ENCODE assay signal across 13 cellular contexts in genomic region chr14:74834682-74835392, GRCh38. TPM values are rescaled to one million over a fixed set of nuclear protein-coding genes. Genes with fewer than 3 reads are reported as not detected.
DNase-seq lines count a peak whose midpoint lies in the region; ATAC-seq lines count a peak whose summit lies in the region.
"Had no signal": no experiment of that assay in that cellular context is flagged by ENCODE, and none has a peak within 500 bp of the region (broad histone marks: within the 10 kb centered on the region; RNA-seq: fewer than 3 reads in every experiment).

No MANE protein-coding gene starts in this region.

- H3K36me3 Mint-ChIP-seq in activated naive CD4-positive, alpha-beta T cell treated with anti-CD3 and anti-CD28 coated beads for 36 hours (ENCODE audit: low read depth), result peaks cover 13% of the 10 kb centered on the region
- H3K36me3 Mint-ChIP-seq in T-helper 17 cell (ENCODE audit: low read depth) (peaks cover 7% of the 10 kb centered on the region), immature natural killer cell (peaks cover 7 to 22% (median 17%) of the 10 kb centered on the region in 3 donors)

- ATAC-seq in T-helper 17 cell, result no peak
- no peak for ATAC-seq in stimulated activated naive CD8-positive, alpha-beta T cell treated with anti-CD3 and anti-CD28 coated beads, Interleukin-15, amount 100 ng/mL, for 72 hours
- no peak for ATAC-seq in GM21737 (IDR thresholded peaks at IDR 0.05; ENCODE audit: unreplicated experiment)

- CTCF ChIA-PET in activated naive CD4-positive, alpha-beta T cell treated with anti-CD3 and anti-CD28 coated beads for 36 hours (lab: Charles Lee), result interaction anchor here (0.6 to 1.1 kb wide), 2 partner anchors 12 to 43 kb away, joined by 3 read pairs; no protein-coding TSS in a partner anchor

- H3K27ac Mint-ChIP-seq in activated naive CD4-positive, alpha-beta T cell treated with anti-CD3 and anti-CD28 coated beads for 36 hours, result peak overlapping the region; percentile 21
- peak overlapping the region; percentile 95 for H3K27ac Mint-ChIP-seq in T-helper 17 cell
- peak overlapping the region in 5 of 6 donors; percentile 4 to 35 (median 20) for H3K27ac Mint-ChIP-seq in immature natural killer cell
- H3K27ac Mint-ChIP-seq in stimulated activated naive CD8-positive, alpha-beta T cell treated with anti-CD3 and anti-CD28 coated beads, Interleukin-15, amount 100 ng/mL, for 72 hours, result peak overlapping the region; percentile 1 to 35

- H3K4me3 Mint-ChIP-seq in activated naive CD4-positive, alpha-beta T cell treated with anti-CD3 and anti-CD28 coated beads for 36 hours, result no peak overlapping the region
- H3K4me3 Mint-ChIP-seq in T-helper 17 cell (peak overlapping the region; percentile 85), immature natural killer cell (no peak overlapping the region)
- H3K4me3 Mint-ChIP-seq in stimulated activated naive CD8-positive, alpha-beta T cell treated with anti-CD3 and anti-CD28 coated beads, Interleukin-15, amount 100 ng/mL, for 72 hours, result peak overlapping the region in 1 of 2 donors; percentile 8

- no peaks in the 10 kb centered on the region for H3K27me3 Mint-ChIP-seq in activated naive CD4-positive, alpha-beta T cell treated with anti-CD3 and anti-CD28 coated beads for 36 hours (ENCODE audit: low read depth)
- H3K27me3 Mint-ChIP-seq in T-helper 17 cell, result no peaks in the 10 kb centered on the region
- H3K27me3 Mint-ChIP-seq in immature natural killer cell (ENCODE audit: low read depth in 3 of 3), result no peaks in the 10 kb centered on the region
- no peaks in the 10 kb centered on the region for H3K27me3 Mint-ChIP-seq in stimulated activated naive CD8-positive, alpha-beta T cell treated with anti-CD3 and anti-CD28 coated beads, Interleukin-15, amount 100 ng/mL, for 72 hours

- H3K9me3 Mint-ChIP-seq in activated naive CD4-positive, alpha-beta T cell treated with anti-CD3 and anti-CD28 coated beads for 36 hours, result no peaks in the 10 kb centered on the region
- no peaks in the 10 kb centered on the region for H3K9me3 Mint-ChIP-seq in immature natural killer cell
- no peaks in the 10 kb centered on the region for H3K9me3 Mint-ChIP-seq in stimulated activated naive CD8-positive, alpha-beta T cell treated with anti-CD3 and anti-CD28 coated beads, Interleukin-15, amount 100 ng/mL, for 72 hours

- intact Hi-C loops in activated naive CD4-positive, alpha-beta T cell treated with anti-CD3 and anti-CD28 coated beads for 36 hours (cut with micrococcal nuclease), result loop anchor here (5.0 kb wide), 3 partner anchors 123 to 343 kb away; partner anchors contain the start of genes ACYP1, AREL1, FCF1 and ISCA2

- no peak for DNase-seq in activated naive CD4-positive, alpha-beta T cell treated with anti-CD3 and anti-CD28 coated beads for 36 hours
- no peak for DNase-seq in activated naive CD4-positive, alpha-beta T cell (lab: John Stamatoyannopoulos, UW)
- DNase-seq in T-helper 17 cell (no peak), immature natural killer cell (no peak), HK-2 (ENCODE audit: unreplicated experiment) (no peak), MV-4-11 (lab: John Stamatoyannopoulos, UW) (no peak)
- DNase-seq in stimulated activated naive CD8-positive, alpha-beta T cell treated with anti-CD3 and anti-CD28 coated beads, Interleukin-15, amount 100 ng/mL, for 72 hours, result no peak
- DNase-seq: activated gamma-delta T cell treated with Interleukin-2 at 50 U/mL for 16 hours, colonic mucosa, NCI-H1105, SHP77 had no signal

- no peaks in the 10 kb centered on the region for H3K9me3 ChIP-seq in T-helper 17 cell (ENCODE audit: control insufficient read depth, low read length, poor library complexity, severe bottlenecking)
- H3K9me3 ChIP-seq: colonic mucosa, vagina had no signal

- H3K4me1 Mint-ChIP-seq in activated naive CD4-positive, alpha-beta T cell treated with anti-CD3 and anti-CD28 coated beads for 36 hours (ENCODE audit: low read depth), result peaks cover 48% of the 10 kb centered on the region
- H3K4me1 Mint-ChIP-seq in T-helper 17 cell (peaks cover 33% of the 10 kb centered on the region), immature natural killer cell (peaks cover 30 to 36% of the 10 kb centered on the region in 2 donors)
- H3K4me1 Mint-ChIP-seq in stimulated activated naive CD8-positive, alpha-beta T cell treated with anti-CD3 and anti-CD28 coated beads, Interleukin-15, amount 100 ng/mL, for 72 hours, result peaks cover 54% of the 10 kb centered on the region

RNA-seq across cellular contexts. Expression of gene PROX2, which starts 41.1 kb away (rescaled TPM):
- under 1 TPM; 0.07 to 0.41 TPM for total RNA-seq in activated naive CD4-positive, alpha-beta T cell treated with anti-CD3 and anti-CD28 coated beads for 36 hours
- not detected for total RNA-seq in T-helper 17 cell
- 1 to 10 TPM in 1 of 3 donors, not detected in 2; 1.7 TPM for polyA plus RNA-seq in immature natural killer cell
- total RNA-seq: colonic mucosa, vagina had no signal

RNA-seq across cellular contexts. Expression of gene DLST, which starts 46.9 kb away (rescaled TPM):
- 100 to 1,000 TPM; 126 to 132 TPM for total RNA-seq in activated naive CD4-positive, alpha-beta T cell treated with anti-CD3 and anti-CD28 coated beads for 36 hours
- total RNA-seq in T-helper 17 cell, result 100 to 1,000 TPM; 127 to 134 TPM
- 10 to 100 TPM in 1 of 3 donors, 1 to 10 TPM in 2; 7.7 to 13.1 (median 9.0) TPM for polyA plus RNA-seq in immature natural killer cell

Comparison
In these comparisons a context has a peak if more than half of its experiments do, and no peak if none do; other contexts are left out.
1. H3K27ac Mint-ChIP-seq: peak in every context shown above with its lines; median percentile 95 in T-helper 17 cell; 21 in activated naive CD4-positive, alpha-beta T cell treated with anti-CD3 and anti-CD28 coated beads for 36 hours; 20 in immature natural killer cell; 18 in stimulated activated naive CD8-positive, alpha-beta T cell treated with anti-CD3 and anti-CD28 coated beads, Interleukin-15, amount 100 ng/mL, for 72 hours.